ENCODE assay signal across 7 cellular contexts in genomic region chr16:88134172-88134905, GRCh38.
A peak's percentile ranks its signal among the peaks of the same experiment; 100 is the strongest.
DNase-seq lines count a peak whose midpoint lies in the region; ATAC-seq, FAIRE-seq and TF ChIP-seq lines count a peak whose summit lies in the region.
"Not testable (repeated sequence)": the region's sequence is repeated elsewhere in the genome, so short reads cannot be mapped to it uniquely, and the experiment has no call there.

No MANE protein-coding gene starts in this region.

- not testable (repeated sequence) for TF ChIP-seq POLR2A in K562 (conservative IDR thresholded peaks at IDR 0.05); endothelial cell of umbilical vein (IDR thresholded peaks at IDR 0.05; ENCODE audit: low read depth, low read length); HepG2 (IDR thresholded peaks at IDR 0.05; ENCODE audit: insufficient read depth in 1 of 2, low read depth in 2 of 2, low read length in 2 of 2)

- H4K20me1 ChIP-seq in K562 (replicated peaks; ENCODE audit: control insufficient read depth, insufficient read depth, low read length); endothelial cell of umbilical vein (replicated peaks; ENCODE audit: control insufficient read depth, extremely low read depth, insufficient read depth, low read length); HepG2 (ENCODE audit: insufficient read depth, low read length): not testable (repeated sequence)

- CTCF ChIA-PET in K562 (lab: Yijun Ruan, JAX; ENCODE audit: low intra/inter-chr PET ratio); endothelial cell of umbilical vein (lab: Charles Lee); HepG2 (lab: Yijun Ruan, JAX; ENCODE audit: low intra/inter-chr PET ratio, low total read pairs): not testable (repeated sequence)

- ATAC-seq in K562, HepG2: not testable (repeated sequence)

- in situ Hi-C loops in K562 (cut with MboI); HepG2 (cut with HindIII; ENCODE audit: extremely low pct_ligation_motif_present, low pct_unique_long_range_greater_than_20kb): not testable (repeated sequence)

- not testable (repeated sequence) for H3K36me3 ChIP-seq in K562 (ENCODE audit: control insufficient read depth, insufficient read depth, low read length); endothelial cell of umbilical vein (ENCODE audit: control insufficient read depth in 2 of 2, extremely low read depth in 1 of 2, insufficient read depth in 2 of 2, low read length in 2 of 2); HepG2 (replicated peaks in 1 of 2; ENCODE audit: control insufficient read depth in 1 of 2, insufficient read depth in 2 of 2, low read length in 2 of 2)

- intact Hi-C loops in CD14-positive monocyte (cut with micrococcal nuclease); K562 (cut with micrococcal nuclease); endothelial cell of umbilical vein (cut with micrococcal nuclease); HepG2 (cut with micrococcal nuclease; ENCODE audit: unreplicated experiment): not testable (repeated sequence)

- H3K27me3 ChIP-seq in K562 (ENCODE audit: control insufficient read depth in 2 of 2, insufficient read depth in 2 of 2, low read length in 2 of 2) (peaks cover 31 to 59% of the 10 kb centered on the region in 2 experiments; a peak in 4 of 5 replicates), HepG2 (ENCODE audit: control insufficient read depth in 1 of 2, insufficient read depth in 2 of 2, low read length in 2 of 2) (peaks cover 7 to 39% of the 10 kb centered on the region in 2 experiments)
- H3K27me3 ChIP-seq in endothelial cell of umbilical vein (ENCODE audit: control insufficient read depth in 2 of 2, insufficient read depth in 2 of 2, low read length in 2 of 2): not testable (repeated sequence)

- H3K4me1 ChIP-seq in K562 (replicated peaks in 1 of 2; ENCODE audit: control insufficient read depth in 2 of 2, insufficient read depth in 2 of 2, low read length in 2 of 2): peaks cover 0 to 23% of the 10 kb centered on the region in 2 experiments; a peak in 2 of 5 replicates
- not testable (repeated sequence) for H3K4me1 ChIP-seq in endothelial cell of umbilical vein (ENCODE audit: control insufficient read depth, extremely low read depth, insufficient read depth, low read length); HepG2 (ENCODE audit: insufficient read depth, low read length)

- H3K9me1 ChIP-seq in K562 (ENCODE audit: control insufficient read depth, insufficient read depth, low read length); endothelial cell of umbilical vein (replicated peaks; ENCODE audit: control insufficient read depth, extremely low read depth, insufficient read depth, low read length): not testable (repeated sequence)

- not testable (repeated sequence) for H3K36me3 Mint-ChIP-seq in CD14-positive monocyte

- BruUV-seq in K562 (replicated peaks; lab: Mats Ljungman, UMichigan); endothelial cell of umbilical vein (replicated peaks; lab: Mats Ljungman, UMichigan); HepG2 (replicated peaks; lab: Mats Ljungman, UMichigan): not testable (repeated sequence)

- not testable (repeated sequence) for TF ChIP-seq EP300 in K562 (IDR thresholded peaks at IDR 0.05; ENCODE audit: low read length); HepG2 (IDR thresholded peaks at IDR 0.05; ENCODE audit: low read depth in 2 of 2, low read length in 2 of 2); HepG2 (CRISPR knock-in tag; IDR thresholded peaks at IDR 0.05; ENCODE audit: borderline replicate concordance)

- H3K79me2 ChIP-seq in K562 (ENCODE audit: control insufficient read depth, insufficient read depth, low read length); endothelial cell of umbilical vein (ENCODE audit: control insufficient read depth, insufficient read depth, low read length); HepG2 (ENCODE audit: insufficient read depth, low read length): not testable (repeated sequence)

- dilution Hi-C loops in endothelial cell of umbilical vein (cut with MboI; ENCODE audit: extremely low pct_ligation_motif_present, low sequenced_read_pairs): not testable (repeated sequence)

- not testable (repeated sequence) for TF ChIP-seq CTCF in CD14-positive monocyte (IDR thresholded peaks at IDR 0.05); K562 (IDR thresholded peaks at IDR 0.05 in 2 of 3, conservative IDR thresholded peaks at IDR 0.05 in 1 of 3; ENCODE audit: insufficient read depth in 2 of 3, low read depth in 1 of 3, low read length in 3 of 3); endothelial cell of umbilical vein (IDR thresholded peaks at IDR 0.05; ENCODE audit: extremely low read depth in 1 of 2, insufficient read depth in 1 of 2, low read depth in 1 of 2, low read length in 2 of 2); HepG2 (CRISPR knock-in tag; IDR thresholded peaks at IDR 0.05)

- POLR2A ChIA-PET in K562 (lab: Yijun Ruan, JAX); HepG2 (lab: Yijun Ruan, JAX): not testable (repeated sequence)
- POLR2A ChIA-PET in endothelial cell of umbilical vein (lab: Charles Lee): interaction anchor here (0.5 kb wide), 1 partner anchor 631 kb away, joined by 7 read pairs; no protein-coding TSS in a partner anchor

- peak; percentile 10 for DNase-seq in CD14-positive monocyte (ENCODE audit: low spot score)
- not testable (repeated sequence) for DNase-seq in HTR-8/SVneo (ENCODE audit: insufficient read length, low spot score); K562 (ENCODE audit: extremely low read depth in 1 of 4, low spot score in 3 of 4); endothelial cell of umbilical vein (ENCODE audit: low read depth, low spot score); HepG2 (ENCODE audit: low spot score)
- peak; percentile 76 for DNase-seq in NCI-H1694 treated with DMSO at 0.1 percent for 48 hours (lab: John Stamatoyannopoulos, UW)
- peak; percentile 25 for DNase-seq in NCI-H82 (lab: John Stamatoyannopoulos, UW)

- H3K27ac Mint-ChIP-seq in CD14-positive monocyte: not testable (repeated sequence)

- H3K9me3 Mint-ChIP-seq in CD14-positive monocyte: peaks cover 11 to 19% (median 14%) of the 10 kb centered on the region in 7 donors

- not testable (repeated sequence) for H3K9ac ChIP-seq in K562 (ENCODE audit: insufficient read depth in 1 of 2, low read depth in 2 of 2, low read length in 2 of 2); endothelial cell of umbilical vein (replicated peaks; ENCODE audit: extremely low read depth, insufficient read depth, low read length); HepG2 (ENCODE audit: insufficient read depth, low read depth, low read length)

- H3K27me3 Mint-ChIP-seq in CD14-positive monocyte (ENCODE audit: low read depth in 3 of 3): not testable (repeated sequence)

- peak; percentile 40 for FAIRE-seq in HTR-8/SVneo (lab: Jason Lieb, UNC)
- peak; percentile 68 for FAIRE-seq in K562 (lab: Jason Lieb, UNC)
- FAIRE-seq in endothelial cell of umbilical vein (lab: Jason Lieb, UNC): peak; percentile 31
- not testable (repeated sequence) for FAIRE-seq in HepG2 (lab: Jason Lieb, UNC)

- WGBS in K562 (ENCODE audit: insufficient coverage, low coverage, missing lambda C conversion rate): 7% methylated on average over 12 of the region's 21 CpGs
- 53% methylated on average over 21 of the region's 21 CpGs for WGBS in HepG2 (ENCODE audit: low lambda C conversion rate)

- H3K4me3 Mint-ChIP-seq in CD14-positive monocyte: not testable (repeated sequence)

- H3K4me3 ChIP-seq in K562; endothelial cell of umbilical vein (replicated peaks in 1 of 3; ENCODE audit: insufficient read depth in 1 of 3, low read depth in 1 of 3, low read length in 3 of 3); HepG2 (replicated peaks in 1 of 3; ENCODE audit: insufficient read depth in 1 of 3, low read depth in 2 of 3, low read length in 3 of 3): not testable (repeated sequence)

- not testable (repeated sequence) for H3K4me2 ChIP-seq in K562 (ENCODE audit: insufficient read depth, low read length); endothelial cell of umbilical vein (ENCODE audit: insufficient read depth, low read length); HepG2 (ENCODE audit: low read depth, low read length)

- H3K4me1 Mint-ChIP-seq in CD14-positive monocyte: not testable (repeated sequence)

- H3K27ac ChIP-seq in K562 (ENCODE audit: extremely low read depth, low read depth, low read length); endothelial cell of umbilical vein (ENCODE audit: insufficient read depth, low read depth, low read length); HepG2 (ENCODE audit: extremely low read length, insufficient read depth, low read length): not testable (repeated sequence)

- H2AFZ ChIP-seq in K562 (ENCODE audit: low read depth, low read length); endothelial cell of umbilical vein (ENCODE audit: low read depth, low read length); HepG2 (ENCODE audit: low read length): not testable (repeated sequence)

- TF ChIP-seq RAD21 in K562 (CRISPR knock-in tag; conservative IDR thresholded peaks at IDR 0.05 in 1 of 2, IDR thresholded peaks at IDR 0.05 in 1 of 2); HepG2 (CRISPR knock-in tag; IDR thresholded peaks at IDR 0.05): not testable (repeated sequence)

- H3K9me3 ChIP-seq in K562 (replicated peaks; ENCODE audit: control insufficient read depth, insufficient read depth, low read depth, low read length); endothelial cell of umbilical vein (replicated peaks; ENCODE audit: control insufficient read depth, insufficient read depth, low read length): not testable (repeated sequence)
- peaks cover 17% of the 10 kb centered on the region for H3K9me3 ChIP-seq in HepG2 (ENCODE audit: low read length)

TF ChIP-seq in K562, 482 proteins besides CTCF, POLR2A, EP300 and RAD21:
- TF ChIP-seq NFIC (IDR thresholded peaks at IDR 0.05): peak; percentile 17; the same call in 1 of the 2 replicates
